ENCODE assay signal across 19 cellular contexts in genomic region chr9:98991981-98992884, GRCh38. TPM values are rescaled to one million over a fixed set of nuclear protein-coding genes. Genes with fewer than 3 reads are reported as not detected.
DNase-seq lines count a peak whose midpoint lies in the region; ATAC-seq and TF ChIP-seq lines count a peak whose summit lies in the region.
"Had no signal": no experiment of that assay in that cellular context is flagged by ENCODE, and none has a peak within 500 bp of the region (broad histone marks: within the 10 kb centered on the region; RNA-seq: fewer than 3 reads in every experiment).

No MANE protein-coding gene starts in this region.

- H3K4me1 ChIP-seq in BLaER1, result peaks cover 26% of the 10 kb centered on the region
- H3K4me1 ChIP-seq in IMR-90 (ENCODE audit: control insufficient read depth, insufficient read depth, low read length), result peaks cover 16% of the 10 kb centered on the region
- no peaks in the 10 kb centered on the region for H3K4me1 ChIP-seq in endodermal cell (ENCODE audit: control insufficient read depth, insufficient read depth, low read length)
- peaks cover 19% of the 10 kb centered on the region for H3K4me1 ChIP-seq in SJCRH30

- no peak overlapping the region for H3K18ac ChIP-seq in IMR-90 (ENCODE audit: low read depth, low read length)

- H3K27me3 ChIP-seq in BLaER1 (peaks cover 99% of the 10 kb centered on the region), IMR-90 (ENCODE audit: control insufficient read depth, insufficient read depth, low read length) (no peaks in the 10 kb centered on the region), endodermal cell (ENCODE audit: control insufficient read depth, insufficient read depth, low read length, poor library complexity, severe bottlenecking) (no peaks in the 10 kb centered on the region), SJCRH30 (no peaks in the 10 kb centered on the region)

- peaks cover 11% of the 10 kb centered on the region for H3K4me1 Mint-ChIP-seq in endodermal cell
- peaks cover 39% of the 10 kb centered on the region for H3K4me1 Mint-ChIP-seq in stimulated activated memory B cell treated with anti-CD40 and anti-IgM and Interleukin-4, amounts not matched to agents 10 μg/mL and 1 μg/mL and 100 μg/mL, for 72 hours
- H3K4me1 Mint-ChIP-seq in activated T-cell treated with anti-CD3 and anti-CD28 coated beads, Interleukin-2, amount 50 U/mL, for 72 hours (ENCODE audit: low read depth), result peaks cover 10% of the 10 kb centered on the region

- intact Hi-C loops in IMR-90 (cut with micrococcal nuclease), result no loop called here

- H2AK9ac ChIP-seq in IMR-90 (replicated peaks; ENCODE audit: low read depth, low read length, poor library complexity), result no peak overlapping the region

- H3K4me3 ChIP-seq in BLaER1 (no peak overlapping the region), IMR-90 (ENCODE audit: insufficient read depth, low read depth, low read length) (no peak overlapping the region), endodermal cell (ENCODE audit: low read length) (no peak overlapping the region), SJCRH30 (no peak overlapping the region)
- H3K4me3 ChIP-seq: PC-9 had no signal

- H2BK120ac ChIP-seq in IMR-90 (ENCODE audit: low read depth, low read length), result no peak overlapping the region

- H2BK15ac ChIP-seq in IMR-90 (ENCODE audit: low read depth, low read length), result no peak overlapping the region

- BruUV-seq in IMR-90 (replicated peaks; lab: Mats Ljungman, UMichigan), result no TSS peak

- H3K56ac ChIP-seq in IMR-90 (ENCODE audit: extremely low read depth, insufficient read depth, low read length), result no peak overlapping the region

- no peak overlapping the region for H3K9ac ChIP-seq in BLaER1
- H3K9ac ChIP-seq in IMR-90 (ENCODE audit: low read depth, low read length), result no peak overlapping the region
- H3K9ac ChIP-seq in endodermal cell (ENCODE audit: extremely low read depth, low read length, poor library complexity, severe bottlenecking), result no peak overlapping the region

- H4K5ac ChIP-seq in IMR-90 (ENCODE audit: low read depth, low read length), result no peak overlapping the region

- no peak overlapping the region for H3K4me3 Mint-ChIP-seq in endodermal cell
- no peak overlapping the region for H3K4me3 Mint-ChIP-seq in stimulated activated memory B cell treated with anti-CD40 and anti-IgM and Interleukin-4, amounts not matched to agents 10 μg/mL and 1 μg/mL and 100 μg/mL, for 72 hours
- no peak overlapping the region for H3K4me3 Mint-ChIP-seq in activated T-cell treated with anti-CD3 and anti-CD28 coated beads, Interleukin-2, amount 50 U/mL, for 72 hours
- H3K4me3 Mint-ChIP-seq: CD14-positive monocyte had no signal

- no peak overlapping the region for H3K4ac ChIP-seq in IMR-90 (ENCODE audit: low read depth, low read length)

- H3K9me3 Mint-ChIP-seq in endodermal cell, result peaks cover 37% of the 10 kb centered on the region
- H3K9me3 Mint-ChIP-seq in stimulated activated memory B cell treated with anti-CD40 and anti-IgM and Interleukin-4, amounts not matched to agents 10 μg/mL and 1 μg/mL and 100 μg/mL, for 72 hours, result peaks cover 3% of the 10 kb centered on the region
- no peaks in the 10 kb centered on the region for H3K9me3 Mint-ChIP-seq in activated T-cell treated with anti-CD3 and anti-CD28 coated beads, Interleukin-2, amount 50 U/mL, for 72 hours

- peaks cover 0 to 12% of the 10 kb centered on the region in 2 experiments; a peak in 2 of 4 replicates for H3K79me1 ChIP-seq in IMR-90 (ENCODE audit: low read depth in 1 of 2, low read length in 2 of 2)

- no peak overlapping the region for H2BK20ac ChIP-seq in IMR-90 (ENCODE audit: low read depth, low read length)

- 94% methylated on average over 19 of the region's 38 CpGs; no CpG with 5 or more reads in 1 of the 2 experiments for WGBS in IMR-90 (ENCODE audit: extremely low coverage in 2 of 2, insufficient read length in 1 of 2), 2 experiments
- WGBS in endodermal cell (ENCODE audit: insufficient coverage in 1 of 2, insufficient read length in 1 of 2), 2 experiments, result 95 to 97% methylated on average over 18 to 38 of the region's 38 CpGs

- no peak overlapping the region for H4K8ac ChIP-seq in IMR-90 (ENCODE audit: low read depth in 2 of 2, low read length in 2 of 2)

- peaks cover 19% of the 10 kb centered on the region for H3K9me3 ChIP-seq in BLaER1
- H3K9me3 ChIP-seq in IMR-90 (ENCODE audit: control insufficient read depth, insufficient read depth, low read length), result peaks cover 2% of the 10 kb centered on the region; the same call in 1 of the 2 replicates
- H3K9me3 ChIP-seq in endodermal cell (ENCODE audit: control insufficient read depth, low read length), result peaks cover 29% of the 10 kb centered on the region
- H3K9me3 ChIP-seq in SJCRH30 (replicated peaks), result no peaks in the 10 kb centered on the region

- POLR2A ChIA-PET in IMR-90 (lab: Charles Lee; ENCODE audit: unreplicated experiment), result no interaction called here

- H2AK5ac ChIP-seq in IMR-90 (ENCODE audit: low read depth, low read length), result 0 out of 2 replicates have a peak overlapping the region, but pooled peaks have one; percentile 23

- no peak for TF ChIP-seq CTCF in IMR-90 (conservative IDR thresholded peaks at IDR 0.05; ENCODE audit: low read depth, low read length)
- TF ChIP-seq CTCF in endodermal cell (conservative IDR thresholded peaks at IDR 0.05), result no peak

- peaks cover 22% of the 10 kb centered on the region for H3K9me1 ChIP-seq in IMR-90 (ENCODE audit: insufficient read depth, low read length)

- dilution Hi-C loops in IMR-90 (cut with HindIII; ENCODE audit: low sequenced_read_pairs, unreplicated experiment), result no loop called here

- H3K27me3 Mint-ChIP-seq in endodermal cell (ENCODE audit: insufficient read depth), result peaks cover 21% of the 10 kb centered on the region
- H3K27me3 Mint-ChIP-seq in stimulated activated memory B cell treated with anti-CD40 and anti-IgM and Interleukin-4, amounts not matched to agents 10 μg/mL and 1 μg/mL and 100 μg/mL, for 72 hours, result no peaks in the 10 kb centered on the region
- peaks cover 11% of the 10 kb centered on the region for H3K27me3 Mint-ChIP-seq in activated T-cell treated with anti-CD3 and anti-CD28 coated beads, Interleukin-2, amount 50 U/mL, for 72 hours (ENCODE audit: low read depth)

- CTCF ChIA-PET in IMR-90 (lab: Yijun Ruan, JAX), result interaction anchor here (0.6 to 0.7 kb wide), 2 partner anchors 93 to 144 kb away, joined by 3 to 4 read pairs; no protein-coding TSS in a partner anchor

- no peaks in the 10 kb centered on the region for H3K36me3 ChIP-seq in BLaER1
- peaks cover 42% of the 10 kb centered on the region; the same call in 1 of the 2 replicates for H3K36me3 ChIP-seq in IMR-90 (ENCODE audit: control insufficient read depth, insufficient read depth, low read length)
- no peaks in the 10 kb centered on the region for H3K36me3 ChIP-seq in endodermal cell (ENCODE audit: control insufficient read depth, insufficient read depth, low read length)
- H3K36me3 ChIP-seq in SJCRH30, result no peaks in the 10 kb centered on the region

- H3K4me2 ChIP-seq in BLaER1 (peak overlapping the region; percentile 69), IMR-90 (ENCODE audit: low read depth, low read length) (no peak overlapping the region)
- H3K4me2 ChIP-seq: PC-9 had no signal

- ATAC-seq in IMR-90 (ENCODE audit: low read depth), result no peak
- no peak for ATAC-seq in stimulated activated memory B cell treated with anti-CD40 and anti-IgM and Interleukin-4, amounts not matched to agents 10 μg/mL and 1 μg/mL and 100 μg/mL, for 72 hours
- ATAC-seq in activated T-cell treated with anti-CD3 and anti-CD28 coated beads, Interleukin-2, amount 50 U/mL, for 72 hours (replicated peaks in 1 of 2), result no peak
- no peak for ATAC-seq in GM18861 (IDR thresholded peaks at IDR 0.05; ENCODE audit: unreplicated experiment)

- no peak for TF ChIP-seq POLR2A in IMR-90 (IDR thresholded peaks at IDR 0.05; ENCODE audit: low read depth, low read length)

- H2BK5ac ChIP-seq in IMR-90 (ENCODE audit: low read depth, low read length, poor library complexity, severe bottlenecking), result no peak overlapping the region

- H4K91ac ChIP-seq in IMR-90 (ENCODE audit: insufficient read depth, low read depth, low read length), result no peak overlapping the region

- H3K23ac ChIP-seq in IMR-90 (ENCODE audit: low read depth, low read length), result no peak overlapping the region

- no peak overlapping the region for H3K27ac Mint-ChIP-seq in endodermal cell
- peak overlapping the region; percentile 87 for H3K27ac Mint-ChIP-seq in stimulated activated memory B cell treated with anti-CD40 and anti-IgM and Interleukin-4, amounts not matched to agents 10 μg/mL and 1 μg/mL and 100 μg/mL, for 72 hours
- no peak overlapping the region for H3K27ac Mint-ChIP-seq in activated T-cell treated with anti-CD3 and anti-CD28 coated beads, Interleukin-2, amount 50 U/mL, for 72 hours

- H2AFZ ChIP-seq in IMR-90 (replicated peaks; ENCODE audit: low read length, poor library complexity), result no peak overlapping the region
- H2AFZ ChIP-seq: PC-9 had no signal

- H4K20me1 ChIP-seq in BLaER1 (peaks cover 75% of the 10 kb centered on the region), IMR-90 (ENCODE audit: insufficient read depth, low read length) (peaks cover 8% of the 10 kb centered on the region; the same call in 1 of the 2 replicates)

- in situ Hi-C loops in IMR-90 (cut with MboI; ENCODE audit: low sequenced_read_pairs), result no loop called here

- DNase-seq in IMR-90, result no peak
- peak; percentile 24 for DNase-seq in endodermal cell
- no peak for DNase-seq in SJCRH30
- DNase-seq in activated T-cell treated with anti-CD3 and anti-CD28 coated beads, Interleukin-2, amount 50 U/mL, for 72 hours, result no peak
- no peak for DNase-seq in GOT3 (lab: John Stamatoyannopoulos, UW)
- DNase-seq: DMS79, H7, NCI-H1417 treated with DMSO at 0.1 percent for 48 hours, NCI-H187 treated with DMSO at 0.1 percent for 48 hours, NCI-H226, NCI-H524, NCI-H82, PC-9 had no signal

- no peak overlapping the region for H3K14ac ChIP-seq in IMR-90 (replicated peaks; ENCODE audit: low read depth, low read length)

- no peaks in the 10 kb centered on the region for H3K36me3 Mint-ChIP-seq in endodermal cell (ENCODE audit: low read depth)
- no peaks in the 10 kb centered on the region for H3K36me3 Mint-ChIP-seq in stimulated activated memory B cell treated with anti-CD40 and anti-IgM and Interleukin-4, amounts not matched to agents 10 μg/mL and 1 μg/mL and 100 μg/mL, for 72 hours
- H3K36me3 Mint-ChIP-seq in activated T-cell treated with anti-CD3 and anti-CD28 coated beads, Interleukin-2, amount 50 U/mL, for 72 hours (ENCODE audit: insufficient read depth in 2 of 2), result no peaks in the 10 kb centered on the region
- H3K36me3 Mint-ChIP-seq: CD14-positive monocyte had no signal

- H3K27ac ChIP-seq in BLaER1 (no peak overlapping the region), IMR-90 (ENCODE audit: insufficient read depth, low read length) (no peak overlapping the region), endodermal cell (ENCODE audit: low read depth, low read length) (no peak overlapping the region), SJCRH30 (no peak overlapping the region)
- H3K27ac ChIP-seq: HL-60, PC-9, RWPE1 had no signal

- no peak for TF ChIP-seq RAD21 in IMR-90 (IDR thresholded peaks at IDR 0.05; ENCODE audit: low read length)

RNA-seq across cellular contexts. Expression of gene COL15A1, which starts 48.5 kb away (rescaled TPM):
- total RNA-seq in IMR-90 (2012; rRNA removed) (1.9 and 2.2 TPM in 2 replicates), endodermal cell (under 1 TPM in 1 of 2 donors, not detected in 1; 0.27 TPM)
- polyA plus RNA-seq in IMR-90 (2012; rRNA removed), result 3.1 and 3.7 TPM in 2 replicates
- polyA plus RNA-seq in IMR-90 (2012; cell fraction: cytosol; rRNA removed), result 1.9 and 4.0 TPM in 2 replicates
- polyA plus RNA-seq in IMR-90 (2012; cell fraction: nucleus; rRNA removed; ENCODE audit: low replicate concordance), result 4.3 and 4.6 TPM in 2 replicates
- polyA plus RNA-seq in endodermal cell (2013, experiment 1 of 2), result 0.39 TPM
- polyA plus RNA-seq in endodermal cell (2013, experiment 2 of 2), result 0.33 TPM
- total RNA-seq in SJCRH30 (2014; rRNA removed; shearing (Covaris generic)), result 7.5 and 7.6 TPM in 2 replicates
- under 1 TPM; 0.19 to 0.30 TPM for total RNA-seq in activated T-cell treated with anti-CD3 and anti-CD28 coated beads, Interleukin-2, amount 50 U/mL, for 72 hours
- total RNA-seq: H7, PC-9 had no signal
